In genomic region chr1:234726359-234726836, GRCh38 we compare ENCODE assay signal across 1 cellular context.
TF ChIP-seq lines count a peak whose summit lies in the region.

No MANE protein-coding gene starts in this region.

TF ChIP-seq in HEK293, 187 proteins besides CTCF, POLR2A, EP300 and RAD21 (continued from another document):
- TF ChIP-seq PATZ1 (tag by site-specific recombination; IDR thresholded peaks at IDR 0.05), result peak; percentile 17; the same call in 1 of the 2 replicates
- peak; percentile 52 for TF ChIP-seq ZNF600 (tag by site-specific recombination; IDR thresholded peaks at IDR 0.05)
- no peak for TF ChIP-seq ZSCAN23 (tag by site-specific recombination; IDR thresholded peaks at IDR 0.05)
- TF ChIP-seq ZXDB (tag by site-specific recombination; IDR thresholded peaks at IDR 0.05), result peak; percentile 52; the same call in 1 of the 2 replicates
- no peak for TF ChIP-seq ZIC2 (tag by site-specific recombination; IDR thresholded peaks at IDR 0.05)
- no peak for TF ChIP-seq ZNF16 (tag by site-specific recombination; IDR thresholded peaks at IDR 0.05; ENCODE audit: low read depth)
- TF ChIP-seq ZNF837 (tag by site-specific recombination; IDR thresholded peaks at IDR 0.05), result no peak
- TF ChIP-seq KLF16 (tag by site-specific recombination; IDR thresholded peaks at IDR 0.05), result no peak
- TF ChIP-seq ZSCAN18 (tag by site-specific recombination; IDR thresholded peaks at IDR 0.05), result no peak
- TF ChIP-seq ZBTB48 (tag by site-specific recombination; IDR thresholded peaks at IDR 0.05), result no peak; the same call in 1 of the 2 replicates
- no peak for TF ChIP-seq ZNF37A (tag by site-specific recombination; IDR thresholded peaks at IDR 0.05)
- no peak for TF ChIP-seq ZBTB44 (tag by site-specific recombination; IDR thresholded peaks at IDR 0.05)
- no peak for TF ChIP-seq KLF8 (tag by site-specific recombination; IDR thresholded peaks at IDR 0.05)
- TF ChIP-seq PBX3 (CRISPR knock-in tag; IDR thresholded peaks at IDR 0.05), result peak; percentile 23; the same call in 1 of the 2 replicates
